In genomic region chr3:132758740-132759139, GRCh38 we compare ENCODE assay signal across 27 cellular contexts.
"Had no signal": no experiment of that assay in that cellular context is flagged by ENCODE, and none has a peak within 500 bp of the region (broad histone marks: within the 10 kb centered on the region; RNA-seq: fewer than 3 reads in every experiment).

No MANE protein-coding gene starts in this region.

- DNase-seq: activated CD4-positive, alpha-beta memory T cell treated with anti-CD3 and anti-CD28 coated beads, Interleukin-2, amount 10 ng/mL, durations not matched to agents 7 days and 5 days; activated CD4-positive, alpha-beta T cell treated with anti-CD3 and anti-CD28 coated beads for 1 hour; activated CD4-positive, alpha-beta T cell treated with anti-CD3 and anti-CD28 coated beads for 36 hours; activated CD4-positive, alpha-beta T cell treated with anti-CD3 and anti-CD28 coated beads for 48 hours; activated CD4-positive, alpha-beta T cell treated with anti-CD3 and anti-CD28 coated beads, Interleukin-2, amount 10 ng/mL, durations not matched to agents 7 days and 5 days; activated CD4-positive, alpha-beta T cell treated with anti-CD3 and anti-CD28 coated beads, Interleukin-2, amount 50 U/mL, for 48 hours; activated CD4-positive, CD25-positive, alpha-beta regulatory T cell; activated CD8-positive, alpha-beta memory T cell treated with anti-CD3 and anti-CD28 coated beads for 24 hours; activated CD8-positive, alpha-beta memory T cell treated with anti-CD3 and anti-CD28 coated beads, Interleukin-2, amount 10 ng/mL, durations not matched to agents 7 days and 5 days; activated CD8-positive, alpha-beta memory T cell treated with anti-CD3 and anti-CD28 coated beads, Interleukin-2, amount 50 U/mL, for 48 hours; activated CD8-positive, alpha-beta T cell treated with anti-CD3 and anti-CD28 coated beads, Interleukin-2, amount 10 ng/mL, durations not matched to agents 7 days and 5 days; activated effector memory CD4-positive, alpha-beta T cell treated with Interleukin-2 at 50 U/mL for 16 hours; activated gamma-delta T cell; activated naive CD4-positive, alpha-beta T cell treated with anti-CD3 and anti-CD28 coated beads, Interleukin-2, amount 10 ng/mL, durations not matched to agents 7 days and 5 days; activated naive CD4-positive, alpha-beta T cell treated with Interleukin-2 at 50 U/mL for 16 hours; activated naive CD8-positive, alpha-beta T cell treated with anti-CD3 and anti-CD28 coated beads, Interleukin-2, amount 10 ng/mL, durations not matched to agents 7 days and 5 days; activated naive CD8-positive, alpha-beta T cell treated with anti-CD3 and anti-CD28 coated beads, Interleukin-2, amount 50 U/mL, for 24 hours; activated T-cell treated with anti-CD3 and anti-CD28 coated beads, Interleukin-2, amount 50 U/mL, for 24 hours; activated T-cell treated with anti-CD3 and anti-CD28 coated beads, Interleukin-2, amount 50 U/mL, for 48 hours; amygdala; anterior cingulate cortex; caudate nucleus; cerebellar nuclear complex; T-cell; T-helper 17 cell; T-helper 9 cell; WERI-Rb-1 had no signal
